ENCODE assay signal across 29 cellular contexts in the genomic region with DNA sequence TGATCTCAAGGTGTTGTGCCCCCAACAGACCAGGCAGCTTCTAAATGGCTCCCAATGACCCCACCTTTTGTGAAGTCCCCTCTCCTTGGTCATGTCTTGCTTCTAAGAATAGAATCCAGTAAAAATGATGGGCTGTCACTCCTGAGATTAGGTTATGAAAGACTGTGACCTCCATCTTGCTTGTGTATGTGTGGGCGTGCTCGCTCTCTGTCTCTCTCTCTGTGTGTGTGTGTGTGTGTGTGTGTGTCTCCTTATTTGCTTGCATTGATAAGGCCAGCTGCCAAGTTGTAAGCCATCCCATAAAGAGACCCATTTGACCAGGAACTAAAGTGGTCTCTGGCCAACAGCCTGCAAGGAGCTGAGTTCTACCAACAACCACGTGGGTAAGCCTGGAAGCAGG.
"Had no signal": no experiment of that assay in that cellular context is flagged by ENCODE, and none has a peak within 500 bp of the region (broad histone marks: within the 10 kb centered on the region; RNA-seq: fewer than 3 reads in every experiment).

No MANE protein-coding gene starts in this region.

- FAIRE-seq: urothelium cell line had no signal

- H3K4me3 Mint-ChIP-seq: stimulated activated effector memory CD8-positive, alpha-beta T cell treated with anti-CD3 and anti-CD28 coated beads, Interleukin-12 subunit alpha, Interleukin-12 subunit beta, amount 100 ng/mL, for 72 hours; stimulated activated memory B cell treated with anti-CD40 and anti-IgM and Interleukin-4, amounts not matched to agents 10 μg/mL and 1 μg/mL and 100 μg/mL, for 72 hours; stimulated activated naive B cell treated with anti-CD40 and anti-IgM and Interleukin-4, amounts not matched to agents 10 μg/mL and 1 μg/mL and 100 μg/mL, for 72 hours; stimulated activated naive CD8-positive, alpha-beta T cell treated with anti-CD3 and anti-CD28 coated beads, Interleukin-15, amount 100 ng/mL, for 72 hours; stimulated activated naive CD8-positive, alpha-beta T cell treated with anti-CD3 and anti-CD28 coated beads, Interleukin-15, Interleukin-2, amounts not matched to agents 100 ng/mL and 50 ng/mL, for 24 hours; type B pancreatic cell had no signal

- H3K27me3 ChIP-seq: stomach, testis, thyroid gland, tibial nerve, transverse colon, upper lobe of left lung, upper lobe of right lung, uterus, vagina had no signal

- H3K9me3 Mint-ChIP-seq: stimulated activated effector memory CD8-positive, alpha-beta T cell treated with anti-CD3 and anti-CD28 coated beads, Interleukin-12 subunit alpha, Interleukin-12 subunit beta, amount 100 ng/mL, for 72 hours; stimulated activated naive CD8-positive, alpha-beta T cell treated with anti-CD3 and anti-CD28 coated beads, Interleukin-15, amount 100 ng/mL, for 72 hours; stimulated activated naive CD8-positive, alpha-beta T cell treated with anti-CD3 and anti-CD28 coated beads, Interleukin-15, Interleukin-2, amounts not matched to agents 100 ng/mL and 50 ng/mL, for 24 hours; type B pancreatic cell had no signal

- H3K4me3 ChIP-seq: stomach, suprapubic skin, testis, thoracic aorta, thyroid gland, tibial artery, tibial nerve, transverse colon, upper lobe of left lung, upper lobe of right lung, uterus, vagina had no signal

- H3K4me1 Mint-ChIP-seq: stimulated activated effector memory CD8-positive, alpha-beta T cell treated with anti-CD3 and anti-CD28 coated beads, Interleukin-12 subunit alpha, Interleukin-12 subunit beta, amount 100 ng/mL, for 72 hours; stimulated activated memory B cell treated with anti-CD40 and anti-IgM and Interleukin-4, amounts not matched to agents 10 μg/mL and 1 μg/mL and 100 μg/mL, for 72 hours; stimulated activated naive B cell treated with anti-CD40 and anti-IgM and Interleukin-4, amounts not matched to agents 10 μg/mL and 1 μg/mL and 100 μg/mL, for 72 hours; stimulated activated naive CD8-positive, alpha-beta T cell treated with anti-CD3 and anti-CD28 coated beads, Interleukin-15, amount 100 ng/mL, for 72 hours had no signal

- H3K27ac ChIP-seq: stomach, suprapubic skin, testis, thoracic aorta, thyroid gland, tibial artery, tibial nerve, transverse colon, upper lobe of left lung, upper lobe of right lung, uterus, vagina had no signal

- DNase-seq: stimulated activated CD4-positive, alpha-beta T cell treated with anti-CD3 and anti-CD28 coated beads, Interleukin-2, amount 100 ng/mL, for 48 hours; stimulated activated CD4-positive, alpha-beta T cell treated with anti-CD3 and anti-CD28 coated beads, Interleukin-4, amount 100 ng/mL, for 1 hour; stimulated activated CD4-positive, alpha-beta T cell treated with anti-CD3 and anti-CD28 coated beads, Interleukin-4, amount 100 ng/mL, for 24 hours; stimulated activated CD4-positive, alpha-beta T cell treated with anti-CD3 and anti-CD28 coated beads, Interleukin-4, amount 100 ng/mL, for 4 hours; stimulated activated CD8-positive, alpha-beta memory T cell treated with anti-CD3 and anti-CD28 coated beads, Interleukin-4, amount 100 ng/mL, for 48 hours; stimulated activated naive B cell treated with anti-CD40 and anti-IgM and Interleukin-4, amounts not matched to agents 10 μg/mL and 1 μg/mL and 100 μg/mL, for 72 hours; stimulated activated naive CD4-positive, alpha-beta T cell; stimulated activated naive CD4-positive, alpha-beta T cell treated with Interleukin-2 at 50 U/mL for 16 hours; stimulated activated naive CD8-positive, alpha-beta T cell treated with anti-CD3 and anti-CD28 coated beads, Interleukin-15, amount 100 ng/mL, for 72 hours; stimulated activated naive CD8-positive, alpha-beta T cell treated with anti-CD3 and anti-CD28 coated beads, Interleukin-15, Interleukin-2, amounts not matched to agents 100 U/mL and 50 U/mL, for 24 hours; stomach; substantia nigra; testis; thyroid gland; tibial artery; transverse colon; trophoblast cell; upper lobe of left lung; upper lobe of right lung; uterus had no signal

- H3K4me1 ChIP-seq: testis, thyroid gland, tibial artery, tibial nerve, transverse colon, upper lobe of left lung, upper lobe of right lung, uterus, vagina had no signal

- H3K36me3 ChIP-seq: stomach, suprapubic skin, thoracic aorta, thyroid gland, tibial artery, tibial nerve, transverse colon, upper lobe of left lung, upper lobe of right lung, uterus, vagina had no signal

- H3K27ac Mint-ChIP-seq: stimulated activated effector memory CD8-positive, alpha-beta T cell treated with anti-CD3 and anti-CD28 coated beads, Interleukin-12 subunit alpha, Interleukin-12 subunit beta, amount 100 ng/mL, for 72 hours; stimulated activated memory B cell treated with anti-CD40 and anti-IgM and Interleukin-4, amounts not matched to agents 10 μg/mL and 1 μg/mL and 100 μg/mL, for 72 hours; stimulated activated naive B cell treated with anti-CD40 and anti-IgM and Interleukin-4, amounts not matched to agents 10 μg/mL and 1 μg/mL and 100 μg/mL, for 72 hours; stimulated activated naive CD8-positive, alpha-beta T cell treated with anti-CD3 and anti-CD28 coated beads, Interleukin-15, amount 100 ng/mL, for 72 hours; stimulated activated naive CD8-positive, alpha-beta T cell treated with anti-CD3 and anti-CD28 coated beads, Interleukin-15, Interleukin-2, amounts not matched to agents 100 ng/mL and 50 ng/mL, for 24 hours; type B pancreatic cell had no signal

- H3K9me3 ChIP-seq: testis, thoracic aorta, thyroid gland, transverse colon, upper lobe of left lung, upper lobe of right lung, uterus, vagina had no signal

- ATAC-seq: stimulated activated effector memory CD8-positive, alpha-beta T cell treated with anti-CD3 and anti-CD28 coated beads, Interleukin-12 subunit alpha, Interleukin-12 subunit beta, amount 100 ng/mL, for 72 hours; stimulated activated memory B cell treated with anti-CD40 and anti-IgM and Interleukin-4, amounts not matched to agents 10 μg/mL and 1 μg/mL and 100 μg/mL, for 72 hours; stimulated activated naive B cell treated with anti-CD40 and anti-IgM and Interleukin-4, amounts not matched to agents 10 μg/mL and 1 μg/mL and 100 μg/mL, for 72 hours; stimulated activated naive CD8-positive, alpha-beta T cell treated with anti-CD3 and anti-CD28 coated beads, Interleukin-15, amount 100 ng/mL, for 72 hours; stimulated activated naive CD8-positive, alpha-beta T cell treated with anti-CD3 and anti-CD28 coated beads, Interleukin-15, Interleukin-2, amounts not matched to agents 100 U/mL and 50 U/mL, for 24 hours; upper lobe of right lung had no signal

- H3K36me3 Mint-ChIP-seq: stimulated activated effector memory CD8-positive, alpha-beta T cell treated with anti-CD3 and anti-CD28 coated beads, Interleukin-12 subunit alpha, Interleukin-12 subunit beta, amount 100 ng/mL, for 72 hours; stimulated activated memory B cell treated with anti-CD40 and anti-IgM and Interleukin-4, amounts not matched to agents 10 μg/mL and 1 μg/mL and 100 μg/mL, for 72 hours; stimulated activated naive B cell treated with anti-CD40 and anti-IgM and Interleukin-4, amounts not matched to agents 10 μg/mL and 1 μg/mL and 100 μg/mL, for 72 hours had no signal
